Comparison of ENCODE assay signal across 18 cellular contexts in genomic region chr5:135011355-135012032, GRCh38. TPM values are rescaled to one million over a fixed set of nuclear protein-coding genes. Genes with fewer than 3 reads are reported as not detected.
DNase-seq lines count a peak whose midpoint lies in the region; ATAC-seq and TF ChIP-seq lines count a peak whose summit lies in the region.
"Had no signal": no experiment of that assay in that cellular context is flagged by ENCODE, and none has a peak within 500 bp of the region (broad histone marks: within the 10 kb centered on the region; RNA-seq: fewer than 3 reads in every experiment).

No MANE protein-coding gene starts in this region.

- DNase-seq in cardiac septum (ENCODE audit: low spot score) (peak; percentile 70), heart right ventricle (no peak), ecto neural progenitor cell (ENCODE audit: low spot score) (peak; percentile 37), osteoblast (ENCODE audit: insufficient read length, low spot score, missing footprints) (peak; percentile 79), cerebellar cortex (ENCODE audit: low spot score) (no peak)
- DNase-seq: DMS79, MM.1S, NCI-H1092 treated with DMSO at 0.1 percent for 48 hours, NCI-H146, NCI-H2081 treated with DMSO at 0.1 percent for 48 hours had no signal

- H3K4me1 ChIP-seq in heart right ventricle (peaks cover 0 to 23% (median 8%) of the 10 kb centered on the region in 9 donors), osteoblast (ENCODE audit: insufficient read depth, low read length) (peaks cover 5% of the 10 kb centered on the region)
- H3K4me1 ChIP-seq: BLaER1, HAP-1, SJSA1 had no signal

- no peaks in the 10 kb centered on the region for H3K79me2 ChIP-seq in osteoblast (ENCODE audit: insufficient read depth, low read length)

- H3K27me3 ChIP-seq in heart right ventricle, result no peaks in the 10 kb centered on the region
- H3K27me3 ChIP-seq in osteoblast (ENCODE audit: insufficient read depth, low read length), result no peaks in the 10 kb centered on the region
- H3K27me3 ChIP-seq: BLaER1, SJSA1 had no signal

- H3K27ac ChIP-seq in heart right ventricle (no peak overlapping the region), osteoblast (ENCODE audit: low read depth, low read length) (no peak overlapping the region)
- H3K27ac ChIP-seq: BLaER1, SJSA1 had no signal

- TF ChIP-seq CTCF in heart right ventricle (IDR thresholded peaks at IDR 0.05) (no peak), osteoblast (IDR thresholded peaks at IDR 0.05; ENCODE audit: extremely low read depth, low read depth, low read length) (no peak)

- H3K36me3 ChIP-seq in heart right ventricle, result no peaks in the 10 kb centered on the region
- H3K36me3 ChIP-seq in osteoblast (ENCODE audit: insufficient read depth, low read length), result no peaks in the 10 kb centered on the region
- H3K36me3 ChIP-seq: BLaER1, HAP-1, SJSA1 had no signal

- H3K9me3 ChIP-seq in heart right ventricle (no peaks in the 10 kb centered on the region), osteoblast (ENCODE audit: low read depth, low read length) (no peaks in the 10 kb centered on the region)
- H3K9me3 ChIP-seq: BLaER1, HAP-1, SJSA1 had no signal

- no peaks in the 10 kb centered on the region for H4K20me1 ChIP-seq in osteoblast (ENCODE audit: insufficient read depth, low read length)
- H4K20me1 ChIP-seq: BLaER1 had no signal

- H3K4me2 ChIP-seq in osteoblast (ENCODE audit: insufficient read depth, low read length), result no peak overlapping the region
- H3K4me2 ChIP-seq: BLaER1 had no signal

- intact Hi-C loops in cardiac septum (cut with DNase I) (no loop called here), heart right ventricle (cut with DNase I) (no loop called here)

- ATAC-seq in heart right ventricle (no peak), HG02973 (IDR thresholded peaks at IDR 0.05; ENCODE audit: unreplicated experiment) (no peak), GM18517 (IDR thresholded peaks at IDR 0.05; ENCODE audit: unreplicated experiment) (no peak)
- ATAC-seq: CD8-positive, alpha-beta T cell; Panc1 had no signal

- no peak overlapping the region for H3K4me3 ChIP-seq in heart right ventricle
- no peak overlapping the region for H3K4me3 ChIP-seq in osteoblast (ENCODE audit: insufficient read depth, low read length)
- H3K4me3 ChIP-seq: BLaER1, HAP-1, SJSA1 had no signal

- 89 to 91% methylated on average over 4 of the region's 4 CpGs for WGBS in heart right ventricle, 2 donors

- H2AFZ ChIP-seq in osteoblast (ENCODE audit: low read length), result no peak overlapping the region

RNA-seq across cellular contexts. Expression of gene PITX1, which starts 22.5 kb away (rescaled TPM):
- total RNA-seq in cardiac septum (0.83 TPM), heart right ventricle (under 1 TPM in 3 of 10 donors, not detected in 7; 0.11 to 0.24 (median 0.14) TPM), osteoblast (8.3 and 9.8 TPM in 2 replicates)
- polyA plus RNA-seq in heart right ventricle, result under 1 TPM in 1 of 2 donors, not detected in 1; 0.06 TPM
- total RNA-seq: CD8-positive, alpha-beta T cell had no signal

RNA-seq across cellular contexts. Expression of gene CATSPER3, which starts 43.8 kb away (rescaled TPM):
- total RNA-seq in cardiac septum (0.54 TPM), heart right ventricle (under 1 TPM; 0.37 to 0.82 (median 0.62) TPM), osteoblast (0.29 and 0.36 TPM in 2 replicates)
- 1 to 10 TPM; 1.0 to 1.1 TPM for polyA plus RNA-seq in heart right ventricle
- total RNA-seq: A172 had no signal

Comparison
In these comparisons a context has a peak if more than half of its experiments do, and no peak if none do; other contexts are left out.
1. DNase-seq: peak in cardiac septum (single experiment), ecto neural progenitor cell (single experiment) and osteoblast (single experiment); none in heart right ventricle (0 of 2) and cerebellar cortex (single experiment).